In genomic region chrX:31367816-31368215, GRCh38 we compare ENCODE assay signal across 7 cellular contexts.
"Had no signal": no experiment of that assay in that cellular context is flagged by ENCODE, and none has a peak within 500 bp of the region (broad histone marks: within the 10 kb centered on the region; RNA-seq: fewer than 3 reads in every experiment).

No MANE protein-coding gene starts in this region.

- DNase-seq: GOT3, H7, HFFc6, IMR-90 had no signal

- ATAC-seq: HCT116, K562 had no signal

- H3K4me3 Mint-ChIP-seq: HFFc6 had no signal

- H3K4me1 ChIP-seq: HAP-1 had no signal

- H3K27ac Mint-ChIP-seq: HFFc6 had no signal

- H3K9me3 Mint-ChIP-seq: HFFc6 had no signal

- H3K9me3 ChIP-seq: HAP-1 had no signal

- H3K36me3 ChIP-seq: HAP-1 had no signal

- H3K4me3 ChIP-seq: HAP-1, K562 had no signal
